8 cellular contexts compared by ENCODE assay signal in the genomic region with DNA sequence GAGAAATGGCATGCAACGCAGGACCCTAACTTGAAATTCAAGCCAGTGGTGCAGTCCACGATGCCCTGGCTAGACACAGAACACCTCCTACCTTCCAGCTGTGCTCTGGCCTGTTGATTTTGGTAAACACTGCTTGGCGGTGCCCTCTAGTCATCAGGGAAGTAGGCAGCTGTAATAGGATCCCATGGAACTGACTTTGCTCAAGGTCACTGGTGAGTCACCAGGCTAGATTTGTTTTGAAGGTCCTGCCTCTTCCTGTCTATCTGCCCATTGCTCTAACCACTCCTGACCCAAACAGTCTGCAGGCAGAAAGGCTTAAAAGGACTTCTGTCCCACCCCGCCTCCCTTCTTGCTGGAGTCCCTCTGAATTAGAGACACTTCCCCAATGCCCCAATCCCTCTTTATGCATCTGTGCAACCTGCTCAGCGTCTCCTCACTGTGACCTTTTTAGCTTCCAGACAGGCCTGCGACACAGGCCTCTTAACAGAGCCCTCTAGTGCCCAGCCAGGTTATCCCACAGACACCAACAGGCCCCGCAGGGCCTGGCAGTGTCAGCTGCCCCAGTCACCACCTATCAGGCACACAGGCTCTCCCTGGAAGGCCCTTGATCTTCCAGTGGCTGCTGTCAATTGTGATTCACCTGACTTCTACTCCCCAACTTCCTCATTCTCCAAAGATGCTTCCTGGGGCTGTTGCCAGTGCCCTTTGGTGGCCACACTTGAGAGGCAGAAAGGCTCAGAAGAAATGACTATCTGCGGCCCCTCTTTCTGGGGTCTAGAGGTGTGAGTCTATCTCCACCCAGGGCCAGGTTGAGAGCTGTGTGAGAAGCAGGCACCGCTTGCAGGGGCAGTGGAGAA. TPM values are rescaled to one million over a fixed set of nuclear protein-coding genes. Genes with fewer than 3 reads are reported as not detected.
DNase-seq lines count a peak whose midpoint lies in the region; ATAC-seq lines count a peak whose summit lies in the region.

No MANE protein-coding gene starts in this region.

- peak overlapping the region; percentile 26 to 87 (median 79) for H3K4me3 Mint-ChIP-seq in IgD-negative memory B cell

- H3K4me1 Mint-ChIP-seq in IgD-negative memory B cell, result peaks cover 49 to 54% (median 51%) of the 10 kb centered on the region in 3 donors

- peak overlapping the region; percentile 76 to 92 (median 88) for H3K27ac Mint-ChIP-seq in IgD-negative memory B cell

- H3K27ac ChIP-seq in caudate nucleus (ENCODE audit: low read depth, low read length), result peak overlapping the region; percentile 2

- no peaks in the 10 kb centered on the region for H3K27me3 Mint-ChIP-seq in IgD-negative memory B cell

- in situ Hi-C loops in SK-MEL-5 (cut with HindIII; ENCODE audit: low pct_unique_long_range_greater_than_20kb, low sequenced_read_pairs), result no loop called here

- H3K9me3 Mint-ChIP-seq in IgD-negative memory B cell, result no peaks in the 10 kb centered on the region

- ATAC-seq in left colon (peak; percentile 72), HG02938 (IDR thresholded peaks at IDR 0.05; ENCODE audit: unreplicated experiment) (no peak)

- peaks cover 4% of the 10 kb centered on the region for H3K36me3 Mint-ChIP-seq in IgD-negative memory B cell

- DNase-seq in NCI-H748 (lab: John Stamatoyannopoulos, UW; ENCODE audit: unreplicated experiment) (peak; percentile 1), NCI-H748 treated with DMSO at 0.1 percent for 48 hours (lab: John Stamatoyannopoulos, UW) (no peak), SK-MEL-5 (ENCODE audit: low read depth, low spot score) (peak; percentile 81), caudate nucleus (lab: John Stamatoyannopoulos, UW) (peak in 10 of 61 donors; percentile 1 to 39 (median 14)), left colon (peak; percentile 64 to 85)
- peak; percentile 44 for DNase-seq in stimulated activated CD8-positive, alpha-beta memory T cell treated with anti-CD3 and anti-CD28 coated beads, Interleukin-4, amount 100 ng/mL, for 48 hours

- intact Hi-C loops in left colon (cut with DNase I, micrococcal nuclease), result no loop called here

RNA-seq across cellular contexts. Expression of a gene that starts 5.2 kb away (rescaled TPM):
- 41.7 TPM for polyA plus RNA-seq in IgD-negative memory B cell
- total RNA-seq in SK-MEL-5 (2014; rRNA removed; shearing (Covaris generic)), result 22.2 and 23.0 TPM in 2 replicates
- 55.2 and 65.3 TPM in 2 replicates for polyA plus RNA-seq in SK-MEL-5 (2015; cell fraction: cytosol; rRNA removed)
- 16.4 and 18.9 TPM in 2 replicates for polyA plus RNA-seq in SK-MEL-5 (2015; cell fraction: nucleus; rRNA removed)
- total RNA-seq in left colon, result 100 to 1,000 TPM in 1 of 2 donors, 10 to 100 TPM in 1; 86.2 to 111 TPM

RNA-seq across cellular contexts. Expression of a gene that starts 5.4 kb away (rescaled TPM):
- 83.5 TPM for polyA plus RNA-seq in IgD-negative memory B cell
- 88.3 and 102 TPM in 2 replicates for total RNA-seq in SK-MEL-5 (2014; rRNA removed; shearing (Covaris generic))
- 124 and 125 TPM in 2 replicates for polyA plus RNA-seq in SK-MEL-5 (2015; cell fraction: cytosol; rRNA removed)
- polyA plus RNA-seq in SK-MEL-5 (2015; cell fraction: nucleus; rRNA removed), result 189 and 201 TPM in 2 replicates
- 10 to 100 TPM; 61.7 to 68.8 TPM for total RNA-seq in left colon

RNA-seq across cellular contexts. Expression of a gene that starts 44.7 kb away (rescaled TPM):
- 79.3 TPM for polyA plus RNA-seq in IgD-negative memory B cell
- total RNA-seq in SK-MEL-5 (2014; rRNA removed; shearing (Covaris generic)), result 28.0 and 32.8 TPM in 2 replicates
- 116 and 159 TPM in 2 replicates for polyA plus RNA-seq in SK-MEL-5 (2015; cell fraction: cytosol; rRNA removed)
- polyA plus RNA-seq in SK-MEL-5 (2015; cell fraction: nucleus; rRNA removed), result 196 and 221 TPM in 2 replicates
- total RNA-seq in left colon, result 10 to 100 TPM; 84.8 to 94.7 TPM

RNA-seq across cellular contexts. Expression of a gene that starts 52.0 kb away (rescaled TPM):
- polyA plus RNA-seq in IgD-negative memory B cell, result 193 TPM
- total RNA-seq in SK-MEL-5 (2014; rRNA removed; shearing (Covaris generic)), result 208 and 228 TPM in 2 replicates
- polyA plus RNA-seq in SK-MEL-5 (2015; cell fraction: cytosol; rRNA removed), result 125 and 154 TPM in 2 replicates
- 113 and 157 TPM in 2 replicates for polyA plus RNA-seq in SK-MEL-5 (2015; cell fraction: nucleus; rRNA removed)
- total RNA-seq in left colon, result 100 to 1,000 TPM; 125 to 127 TPM
